ENCODE assay signal across 24 cellular contexts in genomic region chr4:71292228-71292627, GRCh38. TPM values are rescaled to one million over a fixed set of nuclear protein-coding genes. Genes with fewer than 3 reads are reported as not detected.
"Had no signal": no experiment of that assay in that cellular context is flagged by ENCODE, and none has a peak within 500 bp of the region (broad histone marks: within the 10 kb centered on the region; RNA-seq: fewer than 3 reads in every experiment).

No MANE protein-coding gene starts in this region.

- H3K9me3 ChIP-seq: esophagus squamous epithelium, gastrocnemius medialis, heart right ventricle, left lung, lower lobe of right lung had no signal

- H3K27me3 ChIP-seq: dorsolateral prefrontal cortex, esophagus squamous epithelium, gastrocnemius medialis, heart right ventricle, left lung had no signal

- ATAC-seq: gastrocnemius medialis, heart right ventricle, left lung, left ventricle myocardium superior, lower lobe of right lung had no signal

- FAIRE-seq: endothelial cell of umbilical vein, kidney had no signal

- H3K4me1 ChIP-seq: left lung, lower lobe of right lung had no signal

- DNase-seq: dermis blood vessel endothelial cell; dorsolateral prefrontal cortex; effector CD4-positive, alpha-beta T cell; effector memory CD4-positive, alpha-beta T cell; esophagus squamous epithelium; foreskin fibroblast; foreskin melanocyte; gastrocnemius medialis; glutamatergic neuron; head of caudate nucleus; heart right ventricle; hippocampal formation; islet precursor cell; kidney; kidney glomerular epithelial cell; left lung; left ventricle myocardium superior; lower lobe of right lung; mesendoderm; midbrain; naive B cell had no signal

- H3K36me3 ChIP-seq: esophagus squamous epithelium, gastrocnemius medialis, heart right ventricle, left lung, lower lobe of right lung had no signal

- H3K27ac ChIP-seq: coronary artery, esophagus squamous epithelium, gastrocnemius medialis, heart right ventricle, left lung, lower lobe of right lung had no signal

- H3K4me3 ChIP-seq: coronary artery, dorsolateral prefrontal cortex, esophagus squamous epithelium, gastrocnemius medialis, heart right ventricle, left lung, lower lobe of right lung had no signal

RNA-seq across cellular contexts. Expression of gene SLC4A4, which starts 46.6 kb away (rescaled TPM):
- total RNA-seq: endothelial cell of umbilical vein, lung microvascular endothelial cell had no signal
- polyA plus RNA-seq: endothelial cell of umbilical vein had no signal
